8 cellular contexts compared by ENCODE assay signal in the genomic region with DNA sequence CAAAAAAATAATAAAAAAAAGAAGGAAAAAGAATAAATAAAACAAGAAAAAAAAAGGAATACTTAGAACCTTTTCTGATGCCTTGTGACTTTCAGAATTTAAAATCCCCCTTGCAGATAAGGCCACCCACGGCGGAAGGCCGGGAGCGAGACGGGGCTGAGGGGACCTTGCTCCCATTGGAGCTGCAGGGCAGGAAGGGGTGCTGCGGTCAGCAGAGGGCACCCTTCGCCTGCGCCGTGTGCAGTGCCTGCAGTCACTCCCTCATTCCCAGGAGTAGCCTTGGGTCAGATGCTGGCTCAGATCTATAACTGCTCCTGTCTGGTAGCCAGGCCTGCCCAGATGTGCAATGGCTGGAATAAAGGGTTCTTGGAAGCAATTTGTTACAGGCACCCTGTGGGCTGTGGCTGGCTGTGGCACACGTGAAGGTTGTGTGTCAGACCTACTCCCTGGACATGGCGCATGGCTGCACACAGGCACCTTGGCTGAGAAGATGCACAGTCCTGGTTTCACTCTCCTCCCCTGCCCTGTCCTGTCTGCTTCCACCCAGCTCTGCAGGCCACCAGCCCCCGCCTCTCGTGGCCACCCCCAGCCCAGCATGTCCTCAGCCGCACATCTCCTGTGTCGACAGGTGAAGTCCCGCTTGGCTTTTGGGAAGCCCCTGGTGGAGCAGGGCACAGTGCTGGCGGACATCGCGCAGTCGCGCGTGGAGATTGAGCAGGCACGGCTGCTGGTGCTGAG. TPM values are rescaled to one million over a fixed set of nuclear protein-coding genes. Genes with fewer than 3 reads are reported as not detected.
DNase-seq lines count a peak whose midpoint lies in the region; ATAC-seq and TF ChIP-seq lines count a peak whose summit lies in the region.

No MANE protein-coding gene starts in this region.

- TF ChIP-seq CTCF in AG10803 (conservative IDR thresholded peaks at IDR 0.05; ENCODE audit: low read length): peak; percentile 74
- peak; percentile 66 for TF ChIP-seq CTCF in SK-N-SH (IDR thresholded peaks at IDR 0.05)
- peak; percentile 83 for TF ChIP-seq CTCF in foreskin keratinocyte (conservative IDR thresholded peaks at IDR 0.05)

- H2BK12ac ChIP-seq in trophoblast cell (ENCODE audit: low read length): peak overlapping the region; percentile 19

- POLR2A ChIA-PET in SK-N-SH (lab: Yijun Ruan, JAX): interaction anchor here (0.6 to 1.0 kb wide), 4 partner anchors 13 to 61 kb away, joined by 3 to 5 read pairs (median 4); a partner anchor contains a TSS

- H3K79me1 ChIP-seq in trophoblast cell (ENCODE audit: low read length): peaks cover 20% of the 10 kb centered on the region

- no peaks in the 10 kb centered on the region for H3K9me2 ChIP-seq in SK-N-SH

- H4K12ac ChIP-seq in trophoblast cell (ENCODE audit: low read depth, low read length): no peak overlapping the region

- H3K4me3 ChIP-seq in AG10803 (ENCODE audit: low read length): no peak overlapping the region
- H3K4me3 ChIP-seq in H7 (ENCODE audit: insufficient read depth, low read depth, low read length): no peak overlapping the region
- no peak overlapping the region; a peak in 1 of 4 replicates for H3K4me3 ChIP-seq in SK-N-SH (ENCODE audit: low read depth in 2 of 2, low read length in 1 of 2)
- no peak overlapping the region for H3K4me3 ChIP-seq in trophoblast cell (ENCODE audit: low read depth, low read length)

- no peak for TF ChIP-seq EP300 in SK-N-SH (IDR thresholded peaks at IDR 0.05; ENCODE audit: borderline replicate concordance in 1 of 2, low read depth in 1 of 2, low read length in 1 of 2)

- no peak overlapping the region for H2AK5ac ChIP-seq in trophoblast cell (ENCODE audit: low read length)

- H3K14ac ChIP-seq in trophoblast cell (ENCODE audit: low read length): no peak overlapping the region

- H4K8ac ChIP-seq in trophoblast cell (ENCODE audit: low read depth, low read length): no peak overlapping the region

- no peak overlapping the region for H4K91ac ChIP-seq in trophoblast cell (ENCODE audit: low read depth, low read length)

- no peak overlapping the region for H3K23ac ChIP-seq in trophoblast cell (ENCODE audit: low read length)

- H3K4me1 ChIP-seq in SK-N-SH (ENCODE audit: control insufficient read depth in 1 of 2, insufficient read depth in 2 of 2, low read depth in 1 of 2, low read length in 1 of 2): peaks cover 0 to 37% of the 10 kb centered on the region in 2 experiments; a peak in 1 of 4 replicates
- H3K4me1 ChIP-seq in foreskin keratinocyte: peaks cover 7% of the 10 kb centered on the region
- peaks cover 19 to 24% of the 10 kb centered on the region in 2 experiments for H3K4me1 ChIP-seq in trophoblast cell (ENCODE audit: control insufficient read depth in 1 of 2, insufficient read depth in 2 of 2, low read length in 2 of 2)

- no peak overlapping the region for H2AFZ ChIP-seq in SK-N-SH (ENCODE audit: low read depth)
- H2AFZ ChIP-seq in trophoblast cell (ENCODE audit: insufficient read depth, low read length, poor library complexity): no peak overlapping the region

- CTCF ChIA-PET in SK-N-SH (lab: Yijun Ruan, JAX): interaction anchor here (0.6 to 8.6 kb wide), 32 partner anchors 8 to 300 kb away, joined by 3 to 101 read pairs (median 4); a partner anchor contains a TSS

- 88% methylated on average over 22 of the region's 23 CpGs for WGBS in SK-N-SH (ENCODE audit: low lambda C conversion rate)
- WGBS in trophoblast cell (ENCODE audit: extremely low coverage, insufficient coverage, insufficient read length): no CpG with 5 or more reads among the region's 23 CpGs

- peak; percentile 69 for ATAC-seq in foreskin keratinocyte
- no peak for ATAC-seq in HG03095 (IDR thresholded peaks at IDR 0.05; ENCODE audit: unreplicated experiment)

- DNase-seq in AG10803 (ENCODE audit: low read depth) (peak; percentile 74), H7 (peak; percentile 97), SK-N-SH (peak; percentile 95), foreskin keratinocyte (peak in 1 of 2 donors; percentile 25), trophoblast cell (peak; percentile 67 to 72), T1000 (lab: John Stamatoyannopoulos, UW) (no peak)
- no peak for DNase-seq in activated naive CD4-positive, alpha-beta T cell (lab: John Stamatoyannopoulos, UW)

- H4K20me1 ChIP-seq in SK-N-SH (ENCODE audit: insufficient read depth): no peaks in the 10 kb centered on the region

- H3K27ac ChIP-seq in SK-N-SH (ENCODE audit: low read depth in 2 of 2, low read length in 1 of 2): peak overlapping the region in 1 of 2 experiments; percentile 48; a peak in 2 of 4 replicates
- no peak overlapping the region for H3K27ac ChIP-seq in foreskin keratinocyte
- H3K27ac ChIP-seq in trophoblast cell (ENCODE audit: low read depth, low read length): no peak overlapping the region

- no peak overlapping the region for H3K4ac ChIP-seq in trophoblast cell (ENCODE audit: low read depth, low read length)

- H3F3A ChIP-seq in SK-N-SH (replicated peaks; ENCODE audit: insufficient read depth): no peaks in the 10 kb centered on the region

- H3K36me3 ChIP-seq in H7 (replicated peaks; ENCODE audit: control insufficient read depth, insufficient read depth, low read length) (peaks cover 5% of the 10 kb centered on the region), SK-N-SH (replicated peaks in 1 of 2; ENCODE audit: control insufficient read depth in 1 of 2, insufficient read depth in 2 of 2, low read length in 1 of 2) (peaks cover 7 to 28% of the 10 kb centered on the region in 2 experiments), trophoblast cell (ENCODE audit: control insufficient read depth in 1 of 2, insufficient read depth in 2 of 2, low read length in 2 of 2) (peaks cover 17 to 18% of the 10 kb centered on the region in 2 experiments)

- TF ChIP-seq RAD21 in SK-N-SH (IDR thresholded peaks at IDR 0.05; ENCODE audit: low read length): peak; percentile 92

- no peak overlapping the region for H2BK120ac ChIP-seq in trophoblast cell (ENCODE audit: insufficient read depth, low read length, poor library complexity)

- H3K9ac ChIP-seq in SK-N-SH (no peak overlapping the region), trophoblast cell (ENCODE audit: low read length) (no peak overlapping the region)

- H3K27me3 ChIP-seq in H7 (ENCODE audit: control insufficient read depth, insufficient read depth, low read length): no peaks in the 10 kb centered on the region
- H3K27me3 ChIP-seq in SK-N-SH (ENCODE audit: insufficient read depth): no peaks in the 10 kb centered on the region
- no peaks in the 10 kb centered on the region for H3K27me3 ChIP-seq in foreskin keratinocyte
- H3K27me3 ChIP-seq in trophoblast cell (ENCODE audit: insufficient read depth, low read length): no peaks in the 10 kb centered on the region

- no peak overlapping the region for H3K18ac ChIP-seq in trophoblast cell (ENCODE audit: low read length)

- no peak overlapping the region for H3K4me2 ChIP-seq in SK-N-SH
- no peak overlapping the region for H3K4me2 ChIP-seq in trophoblast cell (ENCODE audit: low read length)

- H3K79me2 ChIP-seq in SK-N-SH (ENCODE audit: insufficient read depth) (no peaks in the 10 kb centered on the region), trophoblast cell (ENCODE audit: control insufficient read depth, insufficient read depth, low read length, poor library complexity) (no peaks in the 10 kb centered on the region)

- no peak overlapping the region for H2BK5ac ChIP-seq in trophoblast cell (ENCODE audit: low read depth, low read length, poor library complexity)

- no peaks in the 10 kb centered on the region for H3K9me3 ChIP-seq in SK-N-SH
- peaks cover 4% of the 10 kb centered on the region for H3K9me3 ChIP-seq in trophoblast cell (ENCODE audit: insufficient read depth, low read depth, low read length)

TF ChIP-seq in SK-N-SH, 30 proteins besides CTCF, POLR2A, EP300 and RAD21:
- peak; percentile 52; the same call in 1 of the 2 replicates for TF ChIP-seq GATA2 (CRISPR knock-in tag; IDR thresholded peaks at IDR 0.05)
- peak; percentile 66 for TF ChIP-seq CHD2 (IDR thresholded peaks at IDR 0.05; ENCODE audit: low read length, partially characterized antibody)
- peak; percentile 85 for TF ChIP-seq SMC3 (IDR thresholded peaks at IDR 0.05; ENCODE audit: low read depth, low read length)
- no peak for TF ChIP-seq RXRA (IDR thresholded peaks at IDR 0.05; ENCODE audit: borderline replicate concordance, low read depth)
- TF ChIP-seq JUND (IDR thresholded peaks at IDR 0.05): no peak
- TF ChIP-seq TEAD4 (IDR thresholded peaks at IDR 0.05; ENCODE audit: borderline replicate concordance, insufficient read depth): no peak
- peak; percentile 49; the same call in 1 of the 2 replicates for TF ChIP-seq MXI1 (IDR thresholded peaks at IDR 0.05; ENCODE audit: low read depth, low read length)
- no peak for TF ChIP-seq RCOR1 (IDR thresholded peaks at IDR 0.05; ENCODE audit: low read length)

RNA-seq across cellular contexts. Expression of a gene that starts 13.4 kb away (rescaled TPM):
- 47.9 and 55.9 TPM in 2 replicates for total RNA-seq in H7 (2014; rRNA removed; shearing (Covaris generic))
- polyA plus RNA-seq in SK-N-SH (2012; rRNA removed): 60.4 and 67.5 TPM in 2 replicates
- 48.3 and 62.1 TPM in 2 replicates for polyA plus RNA-seq in SK-N-SH (2012; cell fraction: cytosol; rRNA removed)
- 45.4 and 55.7 TPM in 2 replicates for polyA plus RNA-seq in SK-N-SH (2012; cell fraction: nucleus; rRNA removed)
- total RNA-seq in foreskin keratinocyte: 23.8 and 24.8 TPM in 2 replicates
- 29.9 and 32.2 TPM in 2 replicates for polyA plus RNA-seq in foreskin keratinocyte
- 31.9 and 35.0 TPM in 2 replicates for polyA plus RNA-seq in trophoblast cell (2013)

Comparison
In these comparisons a context has a peak if more than half of its experiments do, and no peak if none do; other contexts are left out.
1. DNase-seq: peak in AG10803 (single experiment), H7 (single experiment), SK-N-SH (single experiment) and trophoblast cell (2 of 2); none in activated naive CD4-positive, alpha-beta T cell (0 of 4) and T1000 (single experiment).
2. Peak in every context shown above with its lines, with median percentiles within 50 percentile points of each other: CTCF ChIP-seq.